Comparison of ENCODE assay signal across 20 cellular contexts in genomic region chr19:4536798-4537197, GRCh38. TPM values are rescaled to one million over a fixed set of nuclear protein-coding genes. Genes with fewer than 3 reads are reported as not detected.
DNase-seq lines count a peak whose midpoint lies in the region; ATAC-seq and TF ChIP-seq lines count a peak whose summit lies in the region.
"Had no signal": no experiment of that assay in that cellular context is flagged by ENCODE, and none has a peak within 500 bp of the region (broad histone marks: within the 10 kb centered on the region; RNA-seq: fewer than 3 reads in every experiment).

No MANE protein-coding gene starts in this region.

- no peaks in the 10 kb centered on the region for H3F3A ChIP-seq in PC-3 (ENCODE audit: low read length, unreplicated experiment)

- H2AFZ ChIP-seq in PC-3 (ENCODE audit: low read length), result peak overlapping the region; percentile 35; the same call in 1 of the 2 replicates

- DNase-seq in DMS79 treated with DMSO at 0.1 percent for 48 hours (lab: John Stamatoyannopoulos, UW), result peak; percentile 12
- no peak for DNase-seq in DMS79 (lab: John Stamatoyannopoulos, UW)
- DNase-seq in LNCaP clone FGC (ENCODE audit: low read depth), result peak; percentile 61
- DNase-seq in PC-3, result peak; percentile 55
- peak; percentile 20 for DNase-seq in myocyte (ENCODE audit: low read depth)
- DNase-seq in spleen, result no peak
- DNase-seq in A172 (ENCODE audit: low spot score), result no peak
- DNase-seq in NCI-H1694 treated with DMSO at 0.1 percent for 48 hours (lab: John Stamatoyannopoulos, UW), result no peak
- DNase-seq: activated CD4-positive, alpha-beta memory T cell treated with anti-CD3 and anti-CD28 coated beads, Interleukin-2, amount 10 ng/mL, durations not matched to agents 7 days and 5 days; activated CD4-positive, CD25-positive, alpha-beta regulatory T cell treated with anti-CD3 and anti-CD28 coated beads, Interleukin-2, amount 50 U/mL, for 72 hours; BE2C; HCEC 1CT; IMR-90; naive B cell; NCI-H1092 treated with DMSO at 0.1 percent for 48 hours; SHP77 treated with DMSO at 0.1 percent for 48 hours; stimulated activated CD4-positive, alpha-beta T cell treated with anti-CD3 and anti-CD28 coated beads, Interleukin-2, amount 100 ng/mL, for 48 hours; upper lobe of right lung had no signal

- 59 to 85% (median 76%) methylated on average over 4 to 5 of the region's 5 CpGs for WGBS in spleen, 5 donors

- CTCF ChIA-PET in PC-3 (lab: Charles Lee), result interaction anchor here (0.8 kb wide), 1 partner anchor 264 kb away, joined by 3 read pairs; no protein-coding TSS in a partner anchor

- H3K27me3 ChIP-seq in PC-3 (ENCODE audit: low read length) (no peaks in the 10 kb centered on the region), spleen (replicated peaks in 1 of 7) (peaks cover 0 to 62% (median 7%) of the 10 kb centered on the region in 7 donors)
- H3K27me3 ChIP-seq: BE2C, upper lobe of right lung had no signal

- H3K4me3 ChIP-seq in LNCaP clone FGC (ENCODE audit: low read depth, low read length) (no peak overlapping the region), PC-3 (ENCODE audit: low read length) (no peak overlapping the region), spleen (peak overlapping the region in 1 of 8 donors; percentile 4)
- H3K4me3 ChIP-seq: A549, upper lobe of right lung had no signal

- TF ChIP-seq CTCF in LNCaP clone FGC (IDR thresholded peaks at IDR 0.05; ENCODE audit: control insufficient read depth, extremely low read depth, insufficient read depth) (no peak), PC-3 (conservative IDR thresholded peaks at IDR 0.05; ENCODE audit: low read depth, low read length) (no peak), spleen (IDR thresholded peaks at IDR 0.05 in 8 of 11, conservative IDR thresholded peaks at IDR 0.05 in 3 of 11) (no peak)

- POLR2A ChIA-PET in PC-3 (lab: Charles Lee; ENCODE audit: unreplicated experiment), result no interaction called here

- no peaks in the 10 kb centered on the region for H4K20me1 ChIP-seq in PC-3 (ENCODE audit: low read length)

- no peaks in the 10 kb centered on the region for H3K9me3 ChIP-seq in PC-3 (ENCODE audit: low read length)
- peaks cover 0 to 12% (median 9%) of the 10 kb centered on the region in 8 donors for H3K9me3 ChIP-seq in spleen
- H3K9me3 ChIP-seq: A549, BE2C, upper lobe of right lung had no signal

- no peaks in the 10 kb centered on the region for H3K9me2 ChIP-seq in PC-3 (replicated peaks; ENCODE audit: low read length)

- peak overlapping the region; percentile 6 for H3K4me2 ChIP-seq in PC-3 (ENCODE audit: low read length)
- H3K4me2 ChIP-seq: A549 had no signal

- no TSS peak for BruUV-seq in PC-3 (replicated peaks; lab: Mats Ljungman, UMichigan)

- no peaks in the 10 kb centered on the region for H3K36me3 ChIP-seq in PC-3 (ENCODE audit: low read depth, low read length)
- peaks cover 0 to 8% (median 0%) of the 10 kb centered on the region in 6 donors for H3K36me3 ChIP-seq in spleen
- H3K36me3 ChIP-seq: BE2C, upper lobe of right lung had no signal

- no peak overlapping the region for H3K9ac ChIP-seq in PC-3 (ENCODE audit: low read length)

- H3K79me2 ChIP-seq in PC-3 (ENCODE audit: low read length), result no peaks in the 10 kb centered on the region

- H3K4me1 ChIP-seq in PC-3 (ENCODE audit: insufficient read depth, low read length), result peaks cover 24% of the 10 kb centered on the region
- peaks cover 7 to 75% (median 52%) of the 10 kb centered on the region in 6 donors for H3K4me1 ChIP-seq in spleen
- H3K4me1 ChIP-seq: A549 had no signal

- TF ChIP-seq POLR2A in spleen (IDR thresholded peaks at IDR 0.05), result no peak

- intact Hi-C loops in PC-3 (cut with micrococcal nuclease), result no loop called here
- intact Hi-C loops in spleen (cut with DNase I; ENCODE audit: low total_unique reads), result no loop called here

- ATAC-seq in PC-3, result no peak
- ATAC-seq: A549; stimulated activated effector memory CD8-positive, alpha-beta T cell treated with anti-CD3 and anti-CD28 coated beads, Interleukin-12 subunit alpha, Interleukin-12 subunit beta, amount 100 ng/mL, for 72 hours; upper lobe of right lung had no signal

- H3K27ac ChIP-seq in PC-3 (ENCODE audit: low read length) (no peak overlapping the region), spleen (peak overlapping the region in 1 of 8 donors; percentile 95)
- H3K27ac ChIP-seq: A549, upper lobe of right lung had no signal

RNA-seq across cellular contexts. Expression of gene PLIN5, which starts 1.8 kb away (rescaled TPM):
- total RNA-seq in PC-3 (2014; rRNA removed), result 1.2 and 3.3 TPM in 2 replicates
- total RNA-seq in myocyte, result not detected in 2 replicates
- not detected for polyA plus RNA-seq in myocyte (2012)
- 10 to 100 TPM in 4 of 7 donors, 1 to 10 TPM in 3; 2.4 to 18.4 (median 15.1) TPM for total RNA-seq in spleen
- polyA plus RNA-seq in spleen, result 1 to 10 TPM in 2 of 3 donors, under 1 TPM in 1; 0.82 to 2.2 (median 2.1) TPM
- total RNA-seq in A172 (2014; rRNA removed; shearing (Covaris generic)), result not detected in 2 replicates
- total RNA-seq: activated CD4-positive, alpha-beta memory T cell treated with anti-CD3 and anti-CD28 coated beads, Interleukin-2, amount 10 ng/mL, durations not matched to agents 7 days and 5 days; IMR-90 had no signal
- polyA plus RNA-seq: IMR-90 had no signal

RNA-seq across cellular contexts. Expression of gene LRG1, which starts 3.0 kb away (rescaled TPM):
- 0.23 and 0.51 TPM in 2 replicates for total RNA-seq in PC-3 (2014; rRNA removed)
- total RNA-seq in myocyte, result 0.05 TPM in 1 of 2 replicates, not detected in the other
- not detected for polyA plus RNA-seq in myocyte (2012)
- 10 to 100 TPM in 6 of 7 donors, 1 to 10 TPM in 1; 9.6 to 54.0 (median 15.8) TPM for total RNA-seq in spleen
- 1 to 10 TPM; 1.7 to 5.6 (median 2.3) TPM for polyA plus RNA-seq in spleen
- 0.09 and 0.10 TPM in 2 replicates for total RNA-seq in A172 (2014; rRNA removed; shearing (Covaris generic))
- total RNA-seq: IMR-90 had no signal
- polyA plus RNA-seq: IMR-90 had no signal

RNA-seq across cellular contexts. Expression of gene PLIN4, which starts 18.5 kb away (rescaled TPM):
- total RNA-seq in PC-3 (2014; rRNA removed) (9.1 and 9.8 TPM in 2 replicates), myocyte (0.32 and 0.42 TPM in 2 replicates), spleen (10 to 100 TPM in 1 of 7 donors, 1 to 10 TPM in 5, under 1 TPM in 1; 0.85 to 10.2 (median 4.5) TPM)
- polyA plus RNA-seq in myocyte (2012), result 0.33 TPM
- polyA plus RNA-seq in spleen, result 1 to 10 TPM in 1 of 3 donors, under 1 TPM in 2; 0.27 to 1.2 (median 0.52) TPM
- total RNA-seq in A172 (2014; rRNA removed; shearing (Covaris generic)), result 0.17 TPM in 2 replicates
- total RNA-seq: activated CD4-positive, alpha-beta memory T cell treated with anti-CD3 and anti-CD28 coated beads, Interleukin-2, amount 10 ng/mL, durations not matched to agents 7 days and 5 days had no signal

RNA-seq across cellular contexts. Expression of gene SEMA6B, which starts 22.7 kb away (rescaled TPM):
- 7.3 and 9.0 TPM in 2 replicates for total RNA-seq in PC-3 (2014; rRNA removed)
- 373 and 483 TPM in 2 replicates for total RNA-seq in myocyte
- 75.2 TPM for polyA plus RNA-seq in myocyte (2012)
- 10 to 100 TPM; 20.7 to 85.0 (median 55.6) TPM for total RNA-seq in spleen
- polyA plus RNA-seq in spleen, result 10 to 100 TPM in 2 of 3 donors, 1 to 10 TPM in 1; 5.5 to 24.6 (median 11.2) TPM
- total RNA-seq in A172 (2014; rRNA removed; shearing (Covaris generic)), result 29.2 and 34.1 TPM in 2 replicates
- total RNA-seq: activated CD4-positive, alpha-beta memory T cell treated with anti-CD3 and anti-CD28 coated beads, Interleukin-2, amount 10 ng/mL, durations not matched to agents 7 days and 5 days had no signal

Comparison
In these comparisons a context has a peak if more than half of its experiments do, and no peak if none do; other contexts are left out.
1. DNase-seq: peak in DMS79 treated with DMSO at 0.1 percent for 48 hours (single experiment), LNCaP clone FGC (single experiment), PC-3 (single experiment) and myocyte (single experiment); none in DMS79 (single experiment), spleen (single experiment), A172 (single experiment) and NCI-H1694 treated with DMSO at 0.1 percent for 48 hours (single experiment).